Comparison of ENCODE assay signal across 1 cellular context in genomic region chr3:4429648-4430350, GRCh38.
TF ChIP-seq lines count a peak whose summit lies in the region.

No MANE protein-coding gene starts in this region.

TF ChIP-seq in GM23338, 12 proteins besides CTCF, POLR2A, EP300 and RAD21 (continued from another document):
- TF ChIP-seq REST (IDR thresholded peaks at IDR 0.05; ENCODE audit: unreplicated experiment) (no peak), ETS1 (IDR thresholded peaks at IDR 0.05) (no peak), NANOG (IDR thresholded peaks at IDR 0.05; ENCODE audit: borderline replicate concordance) (no peak), ZNF331 (CRISPR knock-in tag; IDR thresholded peaks at IDR 0.05; ENCODE audit: low read depth) (no peak)
- TF ChIP-seq, protein P1, sequence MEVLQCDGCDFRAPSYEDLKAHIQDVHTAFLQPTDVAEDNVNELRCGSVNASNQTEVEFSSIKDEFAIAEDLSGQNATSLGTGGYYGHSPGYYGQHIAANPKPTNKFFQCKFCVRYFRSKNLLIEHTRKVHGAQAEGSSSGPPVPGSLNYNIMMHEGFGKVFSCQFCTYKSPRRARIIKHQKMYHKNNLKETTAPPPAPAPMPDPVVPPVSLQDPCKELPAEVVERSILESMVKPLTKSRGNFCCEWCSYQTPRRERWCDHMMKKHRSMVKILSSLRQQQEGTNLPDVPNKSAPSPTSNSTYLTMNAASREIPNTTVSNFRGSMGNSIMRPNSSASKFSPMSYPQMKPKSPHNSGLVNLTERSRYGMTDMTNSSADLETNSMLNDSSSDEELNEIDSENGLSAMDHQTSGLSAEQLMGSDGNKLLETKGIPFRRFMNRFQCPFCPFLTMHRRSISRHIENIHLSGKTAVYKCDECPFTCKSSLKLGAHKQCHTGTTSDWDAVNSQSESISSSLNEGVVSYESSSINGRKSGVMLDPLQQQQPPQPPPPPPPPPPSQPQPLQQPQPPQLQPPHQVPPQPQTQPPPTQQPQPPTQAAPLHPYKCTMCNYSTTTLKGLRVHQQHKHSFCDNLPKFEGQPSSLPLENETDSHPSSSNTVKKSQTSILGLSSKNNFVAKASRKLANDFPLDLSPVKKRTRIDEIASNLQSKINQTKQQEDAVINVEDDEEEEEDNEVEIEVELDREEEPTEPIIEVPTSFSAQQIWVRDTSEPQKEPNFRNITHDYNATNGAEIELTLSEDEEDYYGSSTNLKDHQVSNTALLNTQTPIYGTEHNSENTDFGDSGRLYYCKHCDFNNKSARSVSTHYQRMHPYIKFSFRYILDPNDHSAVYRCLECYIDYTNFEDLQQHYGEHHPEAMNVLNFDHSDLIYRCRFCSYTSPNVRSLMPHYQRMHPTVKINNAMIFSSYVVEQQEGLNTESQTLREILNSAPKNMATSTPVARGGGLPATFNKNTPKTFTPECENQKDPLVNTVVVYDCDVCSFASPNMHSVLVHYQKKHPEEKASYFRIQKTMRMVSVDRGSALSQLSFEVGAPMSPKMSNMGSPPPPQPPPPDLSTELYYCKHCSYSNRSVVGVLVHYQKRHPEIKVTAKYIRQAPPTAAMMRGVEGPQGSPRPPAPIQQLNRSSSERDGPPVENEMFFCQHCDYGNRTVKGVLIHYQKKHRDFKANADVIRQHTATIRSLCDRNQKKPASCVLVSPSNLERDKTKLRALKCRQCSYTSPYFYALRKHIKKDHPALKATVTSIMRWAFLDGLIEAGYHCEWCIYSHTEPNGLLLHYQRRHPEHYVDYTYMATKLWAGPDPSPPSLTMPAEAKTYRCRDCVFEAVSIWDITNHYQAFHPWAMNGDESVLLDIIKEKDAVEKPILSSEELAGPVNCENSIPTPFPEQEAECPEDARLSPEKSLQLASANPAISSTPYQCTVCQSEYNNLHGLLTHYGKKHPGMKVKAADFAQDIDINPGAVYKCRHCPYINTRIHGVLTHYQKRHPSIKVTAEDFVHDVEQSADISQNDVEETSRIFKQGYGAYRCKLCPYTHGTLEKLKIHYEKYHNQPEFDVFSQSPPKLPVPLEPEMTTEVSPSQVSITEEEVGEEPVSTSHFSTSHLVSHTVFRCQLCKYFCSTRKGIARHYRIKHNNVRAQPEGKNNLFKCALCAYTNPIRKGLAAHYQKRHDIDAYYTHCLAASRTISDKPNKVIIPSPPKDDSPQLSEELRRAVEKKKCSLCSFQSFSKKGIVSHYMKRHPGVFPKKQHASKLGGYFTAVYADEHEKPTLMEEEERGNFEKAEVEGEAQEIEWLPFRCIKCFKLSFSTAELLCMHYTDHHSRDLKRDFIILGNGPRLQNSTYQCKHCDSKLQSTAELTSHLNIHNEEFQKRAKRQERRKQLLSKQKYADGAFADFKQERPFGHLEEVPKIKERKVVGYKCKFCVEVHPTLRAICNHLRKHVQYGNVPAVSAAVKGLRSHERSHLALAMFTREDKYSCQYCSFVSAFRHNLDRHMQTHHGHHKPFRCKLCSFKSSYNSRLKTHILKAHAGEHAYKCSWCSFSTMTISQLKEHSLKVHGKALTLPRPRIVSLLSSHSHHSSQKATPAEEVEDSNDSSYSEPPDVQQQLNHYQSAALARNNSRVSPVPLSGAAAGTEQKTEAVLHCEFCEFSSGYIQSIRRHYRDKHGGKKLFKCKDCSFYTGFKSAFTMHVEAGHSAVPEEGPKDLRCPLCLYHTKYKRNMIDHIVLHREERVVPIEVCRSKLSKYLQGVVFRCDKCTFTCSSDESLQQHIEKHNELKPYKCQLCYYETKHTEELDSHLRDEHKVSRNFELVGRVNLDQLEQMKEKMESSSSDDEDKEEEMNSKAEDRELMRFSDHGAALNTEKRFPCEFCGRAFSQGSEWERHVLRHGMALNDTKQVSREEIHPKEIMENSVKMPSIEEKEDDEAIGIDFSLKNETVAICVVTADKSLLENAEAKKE (CRISPR knock-in tag; IDR thresholded peaks at IDR 0.05), result no peak
